Comparison of ENCODE assay signal across 1 cellular context in the genomic region with DNA sequence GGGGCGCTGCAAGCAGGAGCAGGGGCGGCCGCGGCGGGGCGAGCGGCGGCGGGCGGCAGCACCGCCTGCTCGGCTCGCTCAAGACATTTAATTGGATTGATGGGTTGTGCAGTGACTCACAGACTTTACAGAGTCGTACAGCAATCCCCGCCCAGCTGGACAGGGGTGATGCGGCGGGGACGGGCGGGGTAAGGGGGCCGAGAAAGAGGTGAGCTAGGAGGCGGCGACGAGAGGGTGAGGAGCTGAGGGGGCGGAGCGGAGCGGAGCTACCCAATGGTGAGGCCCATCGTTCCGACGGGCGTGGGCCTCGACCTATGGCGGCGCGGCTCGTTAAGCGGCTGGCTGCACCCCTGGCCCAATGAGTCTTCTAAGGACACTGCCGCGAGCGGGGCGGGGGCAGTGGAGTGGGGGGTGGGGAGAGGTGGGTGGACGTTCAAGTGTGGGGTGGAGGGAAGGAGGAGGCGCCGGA.
A peak's percentile ranks its signal among the peaks of the same experiment; 100 is the strongest.
TF ChIP-seq lines count a peak whose summit lies in the region.

No MANE protein-coding gene starts in this region.

TF ChIP-seq in HCT116, 20 proteins besides CTCF, POLR2A, EP300 and RAD21 (continued from another document):
- TF ChIP-seq, protein P1, sequence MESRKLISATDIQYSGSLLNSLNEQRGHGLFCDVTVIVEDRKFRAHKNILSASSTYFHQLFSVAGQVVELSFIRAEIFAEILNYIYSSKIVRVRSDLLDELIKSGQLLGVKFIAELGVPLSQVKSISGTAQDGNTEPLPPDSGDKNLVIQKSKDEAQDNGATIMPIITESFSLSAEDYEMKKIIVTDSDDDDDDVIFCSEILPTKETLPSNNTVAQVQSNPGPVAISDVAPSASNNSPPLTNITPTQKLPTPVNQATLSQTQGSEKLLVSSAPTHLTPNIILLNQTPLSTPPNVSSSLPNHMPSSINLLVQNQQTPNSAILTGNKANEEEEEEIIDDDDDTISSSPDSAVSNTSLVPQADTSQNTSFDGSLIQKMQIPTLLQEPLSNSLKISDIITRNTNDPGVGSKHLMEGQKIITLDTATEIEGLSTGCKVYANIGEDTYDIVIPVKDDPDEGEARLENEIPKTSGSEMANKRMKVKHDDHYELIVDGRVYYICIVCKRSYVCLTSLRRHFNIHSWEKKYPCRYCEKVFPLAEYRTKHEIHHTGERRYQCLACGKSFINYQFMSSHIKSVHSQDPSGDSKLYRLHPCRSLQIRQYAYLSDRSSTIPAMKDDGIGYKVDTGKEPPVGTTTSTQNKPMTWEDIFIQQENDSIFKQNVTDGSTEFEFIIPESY (IDR thresholded peaks at IDR 0.05; ENCODE audit: extremely low read depth, insufficient replicate concordance, low read length): peak; percentile 54
- TF ChIP-seq ELF1 (IDR thresholded peaks at IDR 0.05; ENCODE audit: borderline replicate concordance, low read depth) (no peak), SIN3A (IDR thresholded peaks at IDR 0.05; ENCODE audit: low read depth) (peak; percentile 95), CEBPB (IDR thresholded peaks at IDR 0.05; ENCODE audit: low read depth) (no peak), TCF7L2 (IDR thresholded peaks at IDR 0.05; ENCODE audit: borderline replicate concordance, extremely low read depth, insufficient read depth, insufficient read length) (peak; percentile 40), ZNF274 (IDR thresholded peaks at IDR 0.05; ENCODE audit: low read depth, low read length) (no peak), SP1 (IDR thresholded peaks at IDR 0.05; ENCODE audit: low read depth) (peak; percentile 94), EZH2phosphoT487 (IDR thresholded peaks at IDR 0.05; ENCODE audit: borderline replicate concordance) (no peak), YY1 (IDR thresholded peaks at IDR 0.05; ENCODE audit: extremely low read depth, insufficient replicate concordance, low read depth, low read length) (peak; percentile 73)
- TF ChIP-seq, protein P2, sequence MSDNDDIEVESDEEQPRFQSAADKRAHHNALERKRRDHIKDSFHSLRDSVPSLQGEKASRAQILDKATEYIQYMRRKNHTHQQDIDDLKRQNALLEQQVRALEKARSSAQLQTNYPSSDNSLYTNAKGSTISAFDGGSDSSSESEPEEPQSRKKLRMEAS (IDR thresholded peaks at IDR 0.05): peak; percentile 75
